Comparison of ENCODE assay signal across 1 cellular context in genomic region chr6:32972353-32973143, GRCh38.
TF ChIP-seq lines count a peak whose summit lies in the region.

No MANE protein-coding gene starts in this region.

TF ChIP-seq in HepG2, 621 proteins besides CTCF, POLR2A, EP300 and RAD21 (continued from another document):
- TF ChIP-seq DPF2 (CRISPR knock-in tag; IDR thresholded peaks at IDR 0.05; ENCODE audit: borderline replicate concordance, low read depth) (no peak), ATF3 (CRISPR knock-in tag; IDR thresholded peaks at IDR 0.05) (no peak), SPEN (CRISPR knock-in tag; IDR thresholded peaks at IDR 0.05; ENCODE audit: low read depth) (no peak; the same call in 1 of the 2 replicates), RARA (CRISPR knock-in tag; IDR thresholded peaks at IDR 0.05) (0 out of 2 replicates have a peak, but pooled peaks have one; percentile 12), SRY (CRISPR knock-in tag; IDR thresholded peaks at IDR 0.05) (peak; percentile 39; the same call in 1 of the 2 replicates), NFIB (CRISPR knock-in tag; IDR thresholded peaks at IDR 0.05; ENCODE audit: borderline replicate concordance) (no peak), PHB2 (IDR thresholded peaks at IDR 0.05; ENCODE audit: partially characterized antibody) (no peak), TMF1 (CRISPR knock-in tag; IDR thresholded peaks at IDR 0.05; ENCODE audit: low read depth) (no peak; the same call in 1 of the 2 replicates), TFE3 (CRISPR knock-in tag; IDR thresholded peaks at IDR 0.05) (no peak; the same call in 1 of the 2 replicates), ZNF616 (CRISPR knock-in tag; IDR thresholded peaks at IDR 0.05; ENCODE audit: low read depth) (no peak; the same call in 1 of the 2 replicates), ZNF703 (CRISPR knock-in tag; IDR thresholded peaks at IDR 0.05; ENCODE audit: borderline replicate concordance) (peak; percentile 67; the same call in 1 of the 2 replicates), ZNF740 (CRISPR knock-in tag; IDR thresholded peaks at IDR 0.05) (no peak), ZNF432 (CRISPR knock-in tag; IDR thresholded peaks at IDR 0.05; ENCODE audit: borderline replicate concordance) (0 out of 2 replicates have a peak, but pooled peaks have one; percentile 61), ZNF788 (CRISPR knock-in tag; IDR thresholded peaks at IDR 0.05; ENCODE audit: borderline replicate concordance) (peak; percentile 73), ARNT (IDR thresholded peaks at IDR 0.05) (no peak), ZNF503 (CRISPR knock-in tag; IDR thresholded peaks at IDR 0.05) (no peak), MLXIP (CRISPR knock-in tag; IDR thresholded peaks at IDR 0.05; ENCODE audit: borderline replicate concordance) (no peak), TBP (CRISPR knock-in tag; IDR thresholded peaks at IDR 0.05) (no peak), RBAK (CRISPR knock-in tag; IDR thresholded peaks at IDR 0.05) (no peak), ZFX (CRISPR knock-in tag; IDR thresholded peaks at IDR 0.05; ENCODE audit: low read depth) (peak; percentile 47), E2F1 (CRISPR knock-in tag; IDR thresholded peaks at IDR 0.05) (no peak), SIN3A (IDR thresholded peaks at IDR 0.05; ENCODE audit: borderline replicate concordance, low read depth, low read length) (no peak; the same call in 1 of the 2 replicates), ZNF784 (CRISPR knock-in tag; IDR thresholded peaks at IDR 0.05; ENCODE audit: borderline replicate concordance) (no peak), HOMEZ (CRISPR knock-in tag; IDR thresholded peaks at IDR 0.05; ENCODE audit: low read depth) (no peak; the same call in 1 of the 2 replicates), YEATS4 (CRISPR knock-in tag; IDR thresholded peaks at IDR 0.05; ENCODE audit: borderline replicate concordance) (no peak), ZNF777 (CRISPR knock-in tag; IDR thresholded peaks at IDR 0.05) (peak; percentile 58; the same call in 1 of the 2 replicates), ZNF891 (CRISPR knock-in tag; IDR thresholded peaks at IDR 0.05) (peak; percentile 81), NR2F6 (IDR thresholded peaks at IDR 0.05) (no peak), NR2F6 (CRISPR knock-in tag; IDR thresholded peaks at IDR 0.05) (no peak), ZNF704 (CRISPR knock-in tag; IDR thresholded peaks at IDR 0.05; ENCODE audit: borderline replicate concordance) (no peak; the same call in 1 of the 2 replicates), ZNF207 (IDR thresholded peaks at IDR 0.05; ENCODE audit: borderline replicate concordance) (no peak), ZNF574 (CRISPR knock-in tag; IDR thresholded peaks at IDR 0.05) (0 out of 2 replicates have a peak, but pooled peaks have one; percentile 8), PRDM10 (CRISPR knock-in tag; IDR thresholded peaks at IDR 0.05; ENCODE audit: low read depth) (no peak)
